In the genomic region with DNA sequence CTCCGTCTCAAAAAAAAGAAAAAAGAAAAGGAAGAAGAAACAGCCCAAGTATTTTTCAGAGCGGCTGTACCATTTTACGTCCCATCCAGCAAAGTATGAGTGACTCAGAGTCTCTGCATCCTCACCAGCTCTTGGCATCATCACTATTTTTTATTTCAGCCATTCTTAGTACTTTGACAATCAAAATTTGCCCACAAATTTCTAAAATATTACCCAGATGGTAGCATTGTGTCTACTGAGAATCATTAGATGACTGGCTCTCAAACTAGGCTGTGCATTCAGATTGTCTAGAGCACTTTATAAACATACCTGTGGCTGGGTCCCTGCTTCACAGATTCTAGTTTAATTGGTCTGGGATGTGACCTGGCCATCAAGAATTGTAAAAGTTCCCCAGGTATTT, we compare ENCODE assay signal across 19 cellular contexts.
"Had no signal": no experiment of that assay in that cellular context is flagged by ENCODE, and none has a peak within 500 bp of the region (broad histone marks: within the 10 kb centered on the region; RNA-seq: fewer than 3 reads in every experiment).

No MANE protein-coding gene starts in this region.

- H3K27me3 ChIP-seq: esophagus muscularis mucosa, thyroid gland had no signal

- H3K4me1 ChIP-seq: esophagus muscularis mucosa, lower lobe of right lung, parathyroid adenoma, thyroid gland had no signal

- H3K9me3 ChIP-seq: esophagus muscularis mucosa, lower lobe of right lung, neutrophil, thyroid gland had no signal

- H3K4me3 ChIP-seq: esophagus muscularis mucosa, lower lobe of right lung, thyroid gland had no signal

- DNase-seq: activated CD4-positive, alpha-beta T cell treated with anti-CD3 and anti-CD28 coated beads, Interleukin-2, amount 10 ng/mL, durations not matched to agents 24 days and 14 days; activated CD8-positive, alpha-beta T cell treated with anti-CD3 and anti-CD28 coated beads, Interleukin-2, amount 10 ng/mL, durations not matched to agents 7 days and 5 days; activated naive CD4-positive, alpha-beta T cell treated with Interleukin-2 at 50 U/mL for 16 hours; activated T-cell treated with anti-CD3 and anti-CD28 coated beads, Interleukin-2, amount 50 U/mL, for 24 hours; cerebellar nuclear complex; effector CD4-positive, alpha-beta T cell; hippocampal formation; islet precursor cell; lower lobe of right lung; stimulated activated CD4-positive, alpha-beta T cell treated with anti-CD3 and anti-CD28 coated beads, Interleukin-12 subunit alpha, Interleukin-12 subunit beta, amount 100 ng/mL, for 4 hours; stimulated activated CD4-positive, alpha-beta T cell treated with anti-CD3 and anti-CD28 coated beads, Interleukin-1b, Interleukin-23, amount 100 ng/mL, for 48 hours; stimulated activated CD8-positive, alpha-beta memory T cell treated with anti-CD3 and anti-CD28 coated beads, Interleukin-4, amount 100 ng/mL, for 48 hours; stimulated activated naive CD4-positive, alpha-beta T cell; T-helper 1 cell; T1000; thyroid gland had no signal

- ATAC-seq: activated CD8-positive, alpha-beta T cell treated with anti-CD3 and anti-CD28 coated beads, Interleukin-2, amount 10 ng/mL, durations not matched to agents 7 days and 5 days; lower lobe of right lung had no signal

- H3K36me3 ChIP-seq: esophagus muscularis mucosa, lower lobe of right lung, neutrophil, thyroid gland had no signal

- H3K9ac ChIP-seq: parathyroid adenoma had no signal

- H3K79me2 ChIP-seq: parathyroid adenoma had no signal

- H3K27ac ChIP-seq: esophagus muscularis mucosa, lower lobe of right lung, neutrophil, parathyroid adenoma, thyroid gland had no signal

- H2AFZ ChIP-seq: parathyroid adenoma had no signal
